1 cellular context compared by ENCODE assay signal in genomic region chr2:111694690-111695089, GRCh38.
TF ChIP-seq lines count a peak whose summit lies in the region.

No MANE protein-coding gene starts in this region.

TF ChIP-seq in SK-N-SH treated with all-trans-retinoic acid at 6 μM for 48 hours, 23 proteins besides CTCF, POLR2A, EP300 and RAD21 (continued from another document):
- TF ChIP-seq CREB5 (CRISPR knock-in tag; IDR thresholded peaks at IDR 0.05; ENCODE audit: low read depth) (no peak), ZFP3 (CRISPR knock-in tag; IDR thresholded peaks at IDR 0.05) (no peak), TOX (CRISPR knock-in tag; IDR thresholded peaks at IDR 0.05; ENCODE audit: borderline replicate concordance) (no peak; the same call in 1 of the 2 replicates), ESRRG (CRISPR knock-in tag; IDR thresholded peaks at IDR 0.05) (no peak), PPARA (CRISPR knock-in tag; IDR thresholded peaks at IDR 0.05; ENCODE audit: borderline replicate concordance) (no peak), ZNF70 (CRISPR knock-in tag; IDR thresholded peaks at IDR 0.05) (no peak), OSR1 (CRISPR knock-in tag; IDR thresholded peaks at IDR 0.05) (no peak), TSHZ2 (CRISPR knock-in tag; IDR thresholded peaks at IDR 0.05) (no peak), CSRNP3 (CRISPR knock-in tag; IDR thresholded peaks at IDR 0.05) (no peak), ARNTL (CRISPR knock-in tag; IDR thresholded peaks at IDR 0.05; ENCODE audit: borderline replicate concordance, low read depth) (no peak), ZNF565 (CRISPR knock-in tag; conservative IDR thresholded peaks at IDR 0.05; ENCODE audit: low read depth) (no peak)
